ENCODE assay signal across 14 cellular contexts in the genomic region with DNA sequence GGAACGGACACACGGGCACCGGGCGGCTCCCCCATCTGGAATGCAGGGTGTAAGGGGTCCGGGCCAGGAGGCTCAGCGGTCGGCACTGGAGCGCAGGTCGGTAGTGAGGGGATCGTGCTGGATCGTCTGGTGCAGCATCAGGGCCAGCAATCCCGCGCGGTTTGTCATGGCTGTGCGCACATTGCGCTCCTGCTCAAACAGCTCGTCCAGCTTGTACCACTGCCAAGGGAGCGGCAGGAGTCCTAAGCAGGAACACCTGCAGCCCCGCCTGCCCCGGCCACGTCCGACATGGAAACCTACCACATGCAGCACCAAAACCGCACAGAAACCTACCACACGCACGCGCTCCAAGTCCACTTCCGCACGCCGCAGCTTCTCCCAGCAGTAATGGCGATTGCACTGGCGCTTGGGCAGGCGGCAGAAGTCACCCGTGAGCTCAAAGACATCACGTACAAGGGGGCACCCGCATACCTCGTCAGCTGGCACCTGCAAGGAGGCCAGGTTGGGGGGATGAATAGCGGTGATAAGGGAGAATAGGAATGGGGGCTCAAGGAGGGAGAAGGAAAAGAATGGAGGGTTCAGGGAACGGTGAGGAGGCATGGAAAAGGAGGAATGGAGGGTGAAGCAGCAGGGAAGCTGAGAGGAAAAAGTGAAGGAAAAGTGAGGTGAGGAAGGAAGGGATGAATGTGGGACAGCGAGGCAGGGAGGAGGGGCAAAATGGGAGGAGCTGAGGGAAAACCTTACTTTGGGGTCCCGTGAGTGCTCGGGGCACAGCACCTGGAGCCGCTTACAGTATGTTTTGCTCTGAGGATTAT. TPM values are rescaled to one million over a fixed set of nuclear protein-coding genes. Genes with fewer than 3 reads are reported as not detected.
DNase-seq lines count a peak whose midpoint lies in the region; ATAC-seq and TF ChIP-seq lines count a peak whose summit lies in the region.
"Had no signal": no experiment of that assay in that cellular context is flagged by ENCODE, and none has a peak within 500 bp of the region (broad histone marks: within the 10 kb centered on the region; RNA-seq: fewer than 3 reads in every experiment).

No MANE protein-coding gene starts in this region.

- DNase-seq in Right ventricle myocardium inferior (ENCODE audit: missing footprints) (peak; percentile 70), cardiac septum (ENCODE audit: low spot score) (no peak), T-cell (no peak), fibroblast of the aortic adventitia (ENCODE audit: low read depth) (no peak), esophagus squamous epithelium (lab: John Stamatoyannopoulos, UW) (no peak)
- DNase-seq in stimulated activated naive B cell treated with anti-CD40 and anti-IgM and Interleukin-4, amounts not matched to agents 10 μg/mL and 1 μg/mL and 100 μg/mL, for 72 hours = no peak
- DNase-seq: activated CD4-positive, alpha-beta T cell treated with anti-CD3 and anti-CD28 coated beads, Interleukin-2, amount 50 U/mL, for 48 hours; NCI-H1694; RPMI8226; stimulated activated CD4-positive, alpha-beta T cell treated with anti-CD3 and anti-CD28 coated beads, Interleukin-4, amount 100 ng/mL, for 1 hour; transverse colon had no signal

- 89 to 90% methylated on average over 33 to 35 of the region's 42 CpGs for WGBS in esophagus squamous epithelium, 2 donors

- peaks cover 45% of the 10 kb centered on the region for H3K36me3 Mint-ChIP-seq in T-cell
- H3K36me3 Mint-ChIP-seq in stimulated activated naive B cell treated with anti-CD40 and anti-IgM and Interleukin-4, amounts not matched to agents 10 μg/mL and 1 μg/mL and 100 μg/mL, for 72 hours = peaks cover 51 to 74% of the 10 kb centered on the region in 2 donors

- H3K27me3 ChIP-seq in esophagus squamous epithelium = no peaks in the 10 kb centered on the region
- H3K27me3 ChIP-seq: cardiac muscle cell, transverse colon had no signal

- H3K4me3 ChIP-seq in fibroblast of the aortic adventitia (ENCODE audit: low read depth, low read length) (peak overlapping the region; percentile 100), esophagus squamous epithelium (peak overlapping the region in 1 of 4 donors; percentile 99)

- H3K4me1 ChIP-seq in esophagus squamous epithelium = peaks cover 31 to 80% (median 35%) of the 10 kb centered on the region in 3 donors

- peak overlapping the region; percentile 23 to 39 for H3K27ac Mint-ChIP-seq in T-cell
- H3K27ac Mint-ChIP-seq in stimulated activated naive B cell treated with anti-CD40 and anti-IgM and Interleukin-4, amounts not matched to agents 10 μg/mL and 1 μg/mL and 100 μg/mL, for 72 hours = peak overlapping the region; percentile 74

- no peak for TF ChIP-seq POLR2A in esophagus squamous epithelium (IDR thresholded peaks at IDR 0.05)

- H3K27me3 Mint-ChIP-seq in T-cell = no peaks in the 10 kb centered on the region
- no peaks in the 10 kb centered on the region for H3K27me3 Mint-ChIP-seq in stimulated activated naive B cell treated with anti-CD40 and anti-IgM and Interleukin-4, amounts not matched to agents 10 μg/mL and 1 μg/mL and 100 μg/mL, for 72 hours

- peak overlapping the region; percentile 90 to 96 (median 96) for H3K4me3 Mint-ChIP-seq in T-cell
- peak overlapping the region; percentile 96 to 97 for H3K4me3 Mint-ChIP-seq in stimulated activated naive B cell treated with anti-CD40 and anti-IgM and Interleukin-4, amounts not matched to agents 10 μg/mL and 1 μg/mL and 100 μg/mL, for 72 hours

- H3K36me3 ChIP-seq in esophagus squamous epithelium = peaks cover 0 to 60% (median 17%) of the 10 kb centered on the region in 3 donors

- peaks cover 54 to 66% (median 55%) of the 10 kb centered on the region in 3 donors for H3K4me1 Mint-ChIP-seq in T-cell
- peaks cover 56 to 76% of the 10 kb centered on the region in 2 donors for H3K4me1 Mint-ChIP-seq in stimulated activated naive B cell treated with anti-CD40 and anti-IgM and Interleukin-4, amounts not matched to agents 10 μg/mL and 1 μg/mL and 100 μg/mL, for 72 hours

- H3K9me3 Mint-ChIP-seq in T-cell = no peaks in the 10 kb centered on the region
- H3K9me3 Mint-ChIP-seq in stimulated activated naive B cell treated with anti-CD40 and anti-IgM and Interleukin-4, amounts not matched to agents 10 μg/mL and 1 μg/mL and 100 μg/mL, for 72 hours = no peaks in the 10 kb centered on the region

- H3K9me3 ChIP-seq in esophagus squamous epithelium = no peaks in the 10 kb centered on the region
- H3K9me3 ChIP-seq: transverse colon had no signal

- POLR2A ChIA-PET in T-cell (lab: Charles Lee) = no interaction called here

- ATAC-seq in Right ventricle myocardium inferior (no peak), T-cell (replicated peaks in 1 of 4) (no peak), GM21717 (IDR thresholded peaks at IDR 0.05; ENCODE audit: unreplicated experiment) (no peak), GM21619 (IDR thresholded peaks at IDR 0.05; ENCODE audit: unreplicated experiment) (no peak)
- no peak for ATAC-seq in stimulated activated naive B cell treated with anti-CD40 and anti-IgM and Interleukin-4, amounts not matched to agents 10 μg/mL and 1 μg/mL and 100 μg/mL, for 72 hours (replicated peaks)

- TF ChIP-seq CTCF in fibroblast of the aortic adventitia (IDR thresholded peaks at IDR 0.05; ENCODE audit: insufficient read depth, low read length) (no peak), esophagus squamous epithelium (IDR thresholded peaks at IDR 0.05) (no peak)

- intact Hi-C loops in Right ventricle myocardium inferior (cut with DNase I) (loop anchor here (5.0 to 10.0 kb wide), 3 partner anchors 145 to 912 kb away; a partner anchor contains a TSS), cardiac septum (cut with DNase I) (loop anchor here (5.0 to 10.0 kb wide), 2 partner anchors 145 to 788 kb away; a partner anchor contains a TSS), esophagus squamous epithelium (cut with DNase I) (no loop called here)

- CTCF ChIA-PET in T-cell (lab: Charles Lee) = no interaction called here

- peak overlapping the region in 2 of 4 donors; percentile 94 to 99 for H3K27ac ChIP-seq in esophagus squamous epithelium

RNA-seq across cellular contexts. Expression of a gene that starts 1.4 kb away (rescaled TPM):
- 49.4 TPM for total RNA-seq in Right ventricle myocardium inferior
- total RNA-seq in cardiac septum = 54.4 TPM
- 100 to 1,000 TPM in 4 of 5 donors, 10 to 100 TPM in 1; 98.2 to 151 (median 136) TPM for total RNA-seq in T-cell
- total RNA-seq in fibroblast of the aortic adventitia (ENCODE audit: low replicate concordance) = 42.7 and 50.3 TPM in 2 replicates
- total RNA-seq in esophagus squamous epithelium = 10 to 100 TPM; 39.5 to 83.8 (median 61.0) TPM

RNA-seq across cellular contexts. Expression of a gene that starts 4.8 kb away (rescaled TPM):
- total RNA-seq in Right ventricle myocardium inferior (32.8 TPM), cardiac septum (33.5 TPM), T-cell (100 to 1,000 TPM; 109 to 216 (median 191) TPM), fibroblast of the aortic adventitia (ENCODE audit: low replicate concordance) (44.6 and 68.4 TPM in 2 replicates), esophagus squamous epithelium (10 to 100 TPM; 42.0 to 58.9 (median 53.9) TPM)

RNA-seq across cellular contexts. Expression of a gene that starts 16.4 kb away (rescaled TPM):
- total RNA-seq in Right ventricle myocardium inferior = not detected
- total RNA-seq in cardiac septum = 0.48 TPM
- 1 to 10 TPM in 2 of 5 donors, under 1 TPM in 2, not detected in 1; 0.56 to 1.2 (median 0.95) TPM for total RNA-seq in T-cell
- total RNA-seq in fibroblast of the aortic adventitia (ENCODE audit: low replicate concordance) = 0.27 and 0.57 TPM in 2 replicates
- total RNA-seq in esophagus squamous epithelium = under 1 TPM in 1 of 4 donors, not detected in 3; 0.19 TPM
